ENCODE assay signal across 24 cellular contexts in the genomic region with DNA sequence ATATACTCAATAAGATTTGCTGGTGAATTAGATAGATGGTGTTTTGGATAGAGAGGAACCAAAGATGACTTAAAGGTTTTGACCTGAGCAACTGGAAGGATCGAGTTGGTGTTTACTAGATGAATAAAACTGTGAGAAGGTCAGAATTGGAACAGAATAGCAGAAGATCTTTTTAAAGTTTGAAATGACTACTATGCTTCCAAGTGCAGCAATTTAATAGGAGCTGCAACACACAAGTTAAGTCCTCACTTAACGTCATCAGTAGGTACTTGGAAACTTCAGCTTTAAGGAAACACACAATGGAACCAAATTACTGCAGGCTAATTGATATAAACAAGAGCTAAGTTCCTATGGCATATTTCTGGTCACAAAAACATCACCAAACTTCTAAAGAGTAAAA.
A peak's percentile ranks its signal among the peaks of the same experiment; 100 is the strongest.
DNase-seq lines count a peak whose midpoint lies in the region; ATAC-seq, FAIRE-seq and TF ChIP-seq lines count a peak whose summit lies in the region.
"Had no signal": no experiment of that assay in that cellular context is flagged by ENCODE, and none has a peak within 500 bp of the region (broad histone marks: within the 10 kb centered on the region; RNA-seq: fewer than 3 reads in every experiment).

No MANE protein-coding gene starts in this region.

- 57% methylated on average over 2 of the region's 2 CpGs for WGBS in GM12878 (ENCODE audit: insufficient coverage, insufficient replicate concordance, low lambda C conversion rate, missing lambda C conversion rate)

- no peak for TF ChIP-seq RAD21 in GM12878 (IDR thresholded peaks at IDR 0.05; ENCODE audit: insufficient read depth, low read depth, low read length)

- CTCF ChIA-PET in activated naive CD4-positive, alpha-beta T cell treated with anti-CD3 and anti-CD28 coated beads, Interleukin-2, amount 10 ng/mL, durations not matched to agents 7 days and 5 days (lab: Charles Lee) = interaction anchor here (1.3 to 1.4 kb wide), 2 partner anchors 62 to 144 kb away, joined by 3 to 5 read pairs; no protein-coding TSS in a partner anchor
- CTCF ChIA-PET in GM12878 (lab: Yijun Ruan, JAX) = interaction anchor here (0.6 kb wide), 1 partner anchor 13 kb away, joined by 3 read pairs; no protein-coding TSS in a partner anchor

- peak overlapping the region; percentile 97 for H3K27ac Mint-ChIP-seq in activated naive CD4-positive, alpha-beta T cell treated with anti-CD3 and anti-CD28 coated beads, Interleukin-2, amount 10 ng/mL, durations not matched to agents 7 days and 5 days
- H3K27ac Mint-ChIP-seq in T-helper 2 cell treated with Interferon-gamma antibody and Interleukin-4, amounts not matched to agents 5 μg/mL and 100 μg/mL, for 36 hours = peak overlapping the region; percentile 74
- H3K27ac Mint-ChIP-seq in stimulated activated naive CD8-positive, alpha-beta T cell treated with anti-CD3 and anti-CD28 coated beads, Interleukin-15, amount 100 ng/mL, for 72 hours = peak overlapping the region; percentile 71 to 90
- H3K27ac Mint-ChIP-seq: H9 had no signal

- H3K9me3 Mint-ChIP-seq in activated naive CD4-positive, alpha-beta T cell treated with anti-CD3 and anti-CD28 coated beads, Interleukin-2, amount 10 ng/mL, durations not matched to agents 7 days and 5 days = peaks cover 26% of the 10 kb centered on the region
- H3K9me3 Mint-ChIP-seq in T-helper 2 cell treated with Interferon-gamma antibody and Interleukin-4, amounts not matched to agents 5 μg/mL and 100 μg/mL, for 36 hours = peaks cover 24% of the 10 kb centered on the region
- H3K9me3 Mint-ChIP-seq in stimulated activated naive CD8-positive, alpha-beta T cell treated with anti-CD3 and anti-CD28 coated beads, Interleukin-15, amount 100 ng/mL, for 72 hours = peaks cover 30 to 36% of the 10 kb centered on the region in 2 donors

- no peak for TF ChIP-seq POLR2A in GM12878 (IDR thresholded peaks at IDR 0.05; ENCODE audit: low read depth, low read length)

- SMC1A ChIA-PET in GM12878 (lab: Charles Lee; ENCODE audit: uncharacterized antibody, unreplicated experiment) = no interaction called here

- H3K4me1 Mint-ChIP-seq in activated naive CD4-positive, alpha-beta T cell treated with anti-CD3 and anti-CD28 coated beads, Interleukin-2, amount 10 ng/mL, durations not matched to agents 7 days and 5 days = peaks cover 93% of the 10 kb centered on the region
- peaks cover 72% of the 10 kb centered on the region for H3K4me1 Mint-ChIP-seq in T-helper 2 cell treated with Interferon-gamma antibody and Interleukin-4, amounts not matched to agents 5 μg/mL and 100 μg/mL, for 36 hours (ENCODE audit: low read depth)
- H3K4me1 Mint-ChIP-seq in stimulated activated naive CD8-positive, alpha-beta T cell treated with anti-CD3 and anti-CD28 coated beads, Interleukin-15, amount 100 ng/mL, for 72 hours = peaks cover 88% of the 10 kb centered on the region

- intact Hi-C loops in GM12878 (cut with micrococcal nuclease; ENCODE audit: unreplicated experiment) = loop anchor here (5.0 kb wide), 1 partner anchor 60 kb away; no protein-coding TSS in a partner anchor

- no peaks in the 10 kb centered on the region for H3K9me3 ChIP-seq in GM12878 (replicated peaks; ENCODE audit: control insufficient read depth, insufficient read depth, low read length)
- H3K9me3 ChIP-seq: uterus had no signal

- no peak overlapping the region for H3K4me3 Mint-ChIP-seq in activated naive CD4-positive, alpha-beta T cell treated with anti-CD3 and anti-CD28 coated beads, Interleukin-2, amount 10 ng/mL, durations not matched to agents 7 days and 5 days
- peak overlapping the region; percentile 0 for H3K4me3 Mint-ChIP-seq in T-helper 2 cell treated with Interferon-gamma antibody and Interleukin-4, amounts not matched to agents 5 μg/mL and 100 μg/mL, for 36 hours
- H3K4me3 Mint-ChIP-seq in stimulated activated naive CD8-positive, alpha-beta T cell treated with anti-CD3 and anti-CD28 coated beads, Interleukin-15, amount 100 ng/mL, for 72 hours = peak overlapping the region; percentile 37 to 60
- H3K4me3 Mint-ChIP-seq: H9 had no signal

- TF ChIP-seq CTCF in GM12878 (IDR thresholded peaks at IDR 0.05 in 2 of 3, conservative IDR thresholded peaks at IDR 0.05 in 1 of 3; ENCODE audit: control insufficient read depth in 2 of 3, extremely low read depth in 1 of 3, insufficient read depth in 1 of 3, low read depth in 3 of 3, low read length in 3 of 3) = no peak

- peak overlapping the region; percentile 14; the same call in 1 of the 2 replicates for H2AFZ ChIP-seq in GM12878 (ENCODE audit: control insufficient read depth, low read depth, low read length)

- no peak for TF ChIP-seq EP300 in GM12878 (IDR thresholded peaks at IDR 0.05; ENCODE audit: borderline replicate concordance in 1 of 2, control insufficient read depth in 1 of 2, low read depth in 2 of 2, low read length in 2 of 2)

- no peaks in the 10 kb centered on the region for H4K20me1 ChIP-seq in GM12878 (ENCODE audit: control insufficient read depth, insufficient read depth)
- H4K20me1 ChIP-seq: BLaER1 treated with 17β-estradiol and CSF1 and Interleukin-3, amounts not matched to agents 10 nM and 100 nM had no signal

- POLR2A ChIA-PET in GM12878 (lab: Charles Lee) = no interaction called here

- no peak overlapping the region for H3K27ac ChIP-seq in GM12878 (ENCODE audit: control insufficient read depth, insufficient read depth)
- H3K27ac ChIP-seq: BLaER1 treated with 17β-estradiol and CSF1 and Interleukin-3, amounts not matched to agents 10 nM and 100 nM; left lung; uterus had no signal

- RAD21 ChIA-PET in GM12878 (lab: Charles Lee; ENCODE audit: unreplicated experiment) = no interaction called here

- BruUV-seq in GM12878 (replicated peaks; lab: Mats Ljungman, UMichigan) = no TSS peak

- H3K36me3 ChIP-seq in GM12878 (ENCODE audit: control insufficient read depth in 2 of 2, insufficient read depth in 2 of 2, low read length in 1 of 2) = no peaks in the 10 kb centered on the region
- H3K36me3 ChIP-seq: left lung, uterus had no signal

- no peak for FAIRE-seq in GM12878 (lab: Jason Lieb, UNC)
- FAIRE-seq: small intestine had no signal

- H3K79me2 ChIP-seq in GM12878 (ENCODE audit: control insufficient read depth, insufficient read depth, low read length) = no peaks in the 10 kb centered on the region

- no peaks in the 10 kb centered on the region for H3K27me3 Mint-ChIP-seq in activated naive CD4-positive, alpha-beta T cell treated with anti-CD3 and anti-CD28 coated beads, Interleukin-2, amount 10 ng/mL, durations not matched to agents 7 days and 5 days
- no peaks in the 10 kb centered on the region for H3K27me3 Mint-ChIP-seq in T-helper 2 cell treated with Interferon-gamma antibody and Interleukin-4, amounts not matched to agents 5 μg/mL and 100 μg/mL, for 36 hours (ENCODE audit: low read depth)
- H3K27me3 Mint-ChIP-seq in stimulated activated naive CD8-positive, alpha-beta T cell treated with anti-CD3 and anti-CD28 coated beads, Interleukin-15, amount 100 ng/mL, for 72 hours = no peaks in the 10 kb centered on the region
- H3K27me3 Mint-ChIP-seq: naive B cell had no signal

- H3K36me3 Mint-ChIP-seq in activated naive CD4-positive, alpha-beta T cell treated with anti-CD3 and anti-CD28 coated beads, Interleukin-2, amount 10 ng/mL, durations not matched to agents 7 days and 5 days = peaks cover 55% of the 10 kb centered on the region
- H3K36me3 Mint-ChIP-seq in T-helper 2 cell treated with Interferon-gamma antibody and Interleukin-4, amounts not matched to agents 5 μg/mL and 100 μg/mL, for 36 hours (ENCODE audit: low read depth) = peaks cover 37% of the 10 kb centered on the region
- H3K36me3 Mint-ChIP-seq: naive B cell had no signal

- H3K4me3 ChIP-seq in GM12878 = no peak overlapping the region
- H3K4me3 ChIP-seq: BLaER1 treated with 17β-estradiol and CSF1 and Interleukin-3, amounts not matched to agents 10 nM and 100 nM; left lung; uterus had no signal

- peaks cover 7% of the 10 kb centered on the region for H3K4me1 ChIP-seq in GM12878 (ENCODE audit: control insufficient read depth, insufficient read depth, low read length)
- H3K4me1 ChIP-seq: left lung, uterus had no signal

- in situ Hi-C loops in GM12878 (cut with MboI) = no loop called here

- no peak overlapping the region for H3K9ac ChIP-seq in GM12878 (ENCODE audit: control insufficient read depth, insufficient read depth, low read length)
- H3K9ac ChIP-seq: BLaER1 treated with 17β-estradiol and CSF1 and Interleukin-3, amounts not matched to agents 10 nM and 100 nM had no signal

- DNase-seq in activated naive CD4-positive, alpha-beta T cell treated with anti-CD3 and anti-CD28 coated beads, Interleukin-2, amount 10 ng/mL, durations not matched to agents 7 days and 5 days = no peak
- DNase-seq in activated naive CD4-positive, alpha-beta T cell (lab: John Stamatoyannopoulos, UW) = no peak
- DNase-seq in T-helper 2 cell treated with Interferon-gamma antibody and Interleukin-4, amounts not matched to agents 5 μg/mL and 100 μg/mL, for 36 hours (ENCODE audit: low spot score) = no peak
- DNase-seq in GM12878 (ENCODE audit: low read depth, low spot score) (no peak), SIG-M5 (lab: John Stamatoyannopoulos, UW) (no peak)
- DNase-seq in stimulated activated naive CD8-positive, alpha-beta T cell treated with anti-CD3 and anti-CD28 coated beads, Interleukin-15, amount 100 ng/mL, for 72 hours = no peak
- DNase-seq in stimulated activated CD4-positive, alpha-beta T cell treated with anti-CD3 and anti-CD28 coated beads, Interleukin-12 subunit alpha, Interleukin-12 subunit beta, amount 100 ng/mL, for 4 hours = no peak
- no peak for DNase-seq in activated effector memory CD4-positive, alpha-beta T cell treated with anti-CD3 and anti-CD28 coated beads, Interleukin-2, amount 50 U/mL, for 16 hours
- DNase-seq: activated CD4-positive, alpha-beta T cell treated with anti-CD3 and anti-CD28 coated beads, Interleukin-2, amount 50 U/mL, for 1 hour; activated T-cell treated with anti-CD3 and anti-CD28 coated beads, Interleukin-2, amount 50 U/mL, for 1 hour; cortex of kidney; EL; H9; hypothalamus; Karpas-422; left lung; MV-4-11; naive B cell; NCI-H187 treated with DMSO at 0.1 percent for 48 hours; NCI-H526; retina; small intestine; uterus had no signal

- ATAC-seq in GM12878 = no peak
- no peak for ATAC-seq in stimulated activated naive CD8-positive, alpha-beta T cell treated with anti-CD3 and anti-CD28 coated beads, Interleukin-15, amount 100 ng/mL, for 72 hours
- ATAC-seq: left lung had no signal

- H3K27me3 ChIP-seq in GM12878 (replicated peaks in 1 of 2; ENCODE audit: control insufficient read depth in 2 of 2, insufficient read depth in 2 of 2, low read length in 1 of 2) = no peaks in the 10 kb centered on the region
- H3K27me3 ChIP-seq: BLaER1 treated with 17β-estradiol and CSF1 and Interleukin-3, amounts not matched to agents 10 nM and 100 nM; left lung; uterus had no signal

- H3K4me2 ChIP-seq in GM12878 (ENCODE audit: control insufficient read depth, insufficient read depth) = no peak overlapping the region
- H3K4me2 ChIP-seq: BLaER1 treated with 17β-estradiol and CSF1 and Interleukin-3, amounts not matched to agents 10 nM and 100 nM had no signal

TF ChIP-seq in GM12878, 131 proteins besides CTCF, POLR2A, EP300 and RAD21:
- TF ChIP-seq MXI1 (IDR thresholded peaks at IDR 0.05; ENCODE audit: low read depth, low read length) = no peak
- no peak for TF ChIP-seq HDAC2 (IDR thresholded peaks at IDR 0.05)
